In the genomic region with DNA sequence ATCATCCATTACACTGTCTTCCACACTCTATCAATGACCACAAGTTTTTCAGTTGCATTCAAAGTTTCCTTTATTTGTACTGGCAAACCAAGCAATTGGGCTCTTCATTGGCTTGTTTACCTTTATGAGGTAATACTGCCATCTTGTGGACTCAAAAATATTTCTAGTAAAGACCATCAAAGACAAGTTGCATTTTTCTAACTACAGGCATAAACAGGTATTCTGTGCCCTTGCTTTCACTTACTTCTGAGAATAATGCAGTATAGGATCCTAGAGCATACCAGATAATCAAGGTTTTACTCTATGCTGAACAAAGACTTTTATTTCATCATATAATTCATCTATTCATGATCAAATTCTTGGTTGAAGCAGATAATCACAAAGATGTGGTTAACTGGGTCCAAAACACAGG, we compare ENCODE assay signal across 1 cellular context.
TF ChIP-seq lines count a peak whose summit lies in the region.

No MANE protein-coding gene starts in this region.

TF ChIP-seq in GM23338, 12 proteins besides CTCF, POLR2A, EP300 and RAD21 (continued from another document):
- TF ChIP-seq, protein P1, sequence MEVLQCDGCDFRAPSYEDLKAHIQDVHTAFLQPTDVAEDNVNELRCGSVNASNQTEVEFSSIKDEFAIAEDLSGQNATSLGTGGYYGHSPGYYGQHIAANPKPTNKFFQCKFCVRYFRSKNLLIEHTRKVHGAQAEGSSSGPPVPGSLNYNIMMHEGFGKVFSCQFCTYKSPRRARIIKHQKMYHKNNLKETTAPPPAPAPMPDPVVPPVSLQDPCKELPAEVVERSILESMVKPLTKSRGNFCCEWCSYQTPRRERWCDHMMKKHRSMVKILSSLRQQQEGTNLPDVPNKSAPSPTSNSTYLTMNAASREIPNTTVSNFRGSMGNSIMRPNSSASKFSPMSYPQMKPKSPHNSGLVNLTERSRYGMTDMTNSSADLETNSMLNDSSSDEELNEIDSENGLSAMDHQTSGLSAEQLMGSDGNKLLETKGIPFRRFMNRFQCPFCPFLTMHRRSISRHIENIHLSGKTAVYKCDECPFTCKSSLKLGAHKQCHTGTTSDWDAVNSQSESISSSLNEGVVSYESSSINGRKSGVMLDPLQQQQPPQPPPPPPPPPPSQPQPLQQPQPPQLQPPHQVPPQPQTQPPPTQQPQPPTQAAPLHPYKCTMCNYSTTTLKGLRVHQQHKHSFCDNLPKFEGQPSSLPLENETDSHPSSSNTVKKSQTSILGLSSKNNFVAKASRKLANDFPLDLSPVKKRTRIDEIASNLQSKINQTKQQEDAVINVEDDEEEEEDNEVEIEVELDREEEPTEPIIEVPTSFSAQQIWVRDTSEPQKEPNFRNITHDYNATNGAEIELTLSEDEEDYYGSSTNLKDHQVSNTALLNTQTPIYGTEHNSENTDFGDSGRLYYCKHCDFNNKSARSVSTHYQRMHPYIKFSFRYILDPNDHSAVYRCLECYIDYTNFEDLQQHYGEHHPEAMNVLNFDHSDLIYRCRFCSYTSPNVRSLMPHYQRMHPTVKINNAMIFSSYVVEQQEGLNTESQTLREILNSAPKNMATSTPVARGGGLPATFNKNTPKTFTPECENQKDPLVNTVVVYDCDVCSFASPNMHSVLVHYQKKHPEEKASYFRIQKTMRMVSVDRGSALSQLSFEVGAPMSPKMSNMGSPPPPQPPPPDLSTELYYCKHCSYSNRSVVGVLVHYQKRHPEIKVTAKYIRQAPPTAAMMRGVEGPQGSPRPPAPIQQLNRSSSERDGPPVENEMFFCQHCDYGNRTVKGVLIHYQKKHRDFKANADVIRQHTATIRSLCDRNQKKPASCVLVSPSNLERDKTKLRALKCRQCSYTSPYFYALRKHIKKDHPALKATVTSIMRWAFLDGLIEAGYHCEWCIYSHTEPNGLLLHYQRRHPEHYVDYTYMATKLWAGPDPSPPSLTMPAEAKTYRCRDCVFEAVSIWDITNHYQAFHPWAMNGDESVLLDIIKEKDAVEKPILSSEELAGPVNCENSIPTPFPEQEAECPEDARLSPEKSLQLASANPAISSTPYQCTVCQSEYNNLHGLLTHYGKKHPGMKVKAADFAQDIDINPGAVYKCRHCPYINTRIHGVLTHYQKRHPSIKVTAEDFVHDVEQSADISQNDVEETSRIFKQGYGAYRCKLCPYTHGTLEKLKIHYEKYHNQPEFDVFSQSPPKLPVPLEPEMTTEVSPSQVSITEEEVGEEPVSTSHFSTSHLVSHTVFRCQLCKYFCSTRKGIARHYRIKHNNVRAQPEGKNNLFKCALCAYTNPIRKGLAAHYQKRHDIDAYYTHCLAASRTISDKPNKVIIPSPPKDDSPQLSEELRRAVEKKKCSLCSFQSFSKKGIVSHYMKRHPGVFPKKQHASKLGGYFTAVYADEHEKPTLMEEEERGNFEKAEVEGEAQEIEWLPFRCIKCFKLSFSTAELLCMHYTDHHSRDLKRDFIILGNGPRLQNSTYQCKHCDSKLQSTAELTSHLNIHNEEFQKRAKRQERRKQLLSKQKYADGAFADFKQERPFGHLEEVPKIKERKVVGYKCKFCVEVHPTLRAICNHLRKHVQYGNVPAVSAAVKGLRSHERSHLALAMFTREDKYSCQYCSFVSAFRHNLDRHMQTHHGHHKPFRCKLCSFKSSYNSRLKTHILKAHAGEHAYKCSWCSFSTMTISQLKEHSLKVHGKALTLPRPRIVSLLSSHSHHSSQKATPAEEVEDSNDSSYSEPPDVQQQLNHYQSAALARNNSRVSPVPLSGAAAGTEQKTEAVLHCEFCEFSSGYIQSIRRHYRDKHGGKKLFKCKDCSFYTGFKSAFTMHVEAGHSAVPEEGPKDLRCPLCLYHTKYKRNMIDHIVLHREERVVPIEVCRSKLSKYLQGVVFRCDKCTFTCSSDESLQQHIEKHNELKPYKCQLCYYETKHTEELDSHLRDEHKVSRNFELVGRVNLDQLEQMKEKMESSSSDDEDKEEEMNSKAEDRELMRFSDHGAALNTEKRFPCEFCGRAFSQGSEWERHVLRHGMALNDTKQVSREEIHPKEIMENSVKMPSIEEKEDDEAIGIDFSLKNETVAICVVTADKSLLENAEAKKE (CRISPR knock-in tag; IDR thresholded peaks at IDR 0.05), result no peak
- TF ChIP-seq POLR2AphosphoS5 (IDR thresholded peaks at IDR 0.05; ENCODE audit: low read depth), result no peak
- no peak for TF ChIP-seq ZNF114 (CRISPR knock-in tag; IDR thresholded peaks at IDR 0.05)
- TF ChIP-seq, protein P2, sequence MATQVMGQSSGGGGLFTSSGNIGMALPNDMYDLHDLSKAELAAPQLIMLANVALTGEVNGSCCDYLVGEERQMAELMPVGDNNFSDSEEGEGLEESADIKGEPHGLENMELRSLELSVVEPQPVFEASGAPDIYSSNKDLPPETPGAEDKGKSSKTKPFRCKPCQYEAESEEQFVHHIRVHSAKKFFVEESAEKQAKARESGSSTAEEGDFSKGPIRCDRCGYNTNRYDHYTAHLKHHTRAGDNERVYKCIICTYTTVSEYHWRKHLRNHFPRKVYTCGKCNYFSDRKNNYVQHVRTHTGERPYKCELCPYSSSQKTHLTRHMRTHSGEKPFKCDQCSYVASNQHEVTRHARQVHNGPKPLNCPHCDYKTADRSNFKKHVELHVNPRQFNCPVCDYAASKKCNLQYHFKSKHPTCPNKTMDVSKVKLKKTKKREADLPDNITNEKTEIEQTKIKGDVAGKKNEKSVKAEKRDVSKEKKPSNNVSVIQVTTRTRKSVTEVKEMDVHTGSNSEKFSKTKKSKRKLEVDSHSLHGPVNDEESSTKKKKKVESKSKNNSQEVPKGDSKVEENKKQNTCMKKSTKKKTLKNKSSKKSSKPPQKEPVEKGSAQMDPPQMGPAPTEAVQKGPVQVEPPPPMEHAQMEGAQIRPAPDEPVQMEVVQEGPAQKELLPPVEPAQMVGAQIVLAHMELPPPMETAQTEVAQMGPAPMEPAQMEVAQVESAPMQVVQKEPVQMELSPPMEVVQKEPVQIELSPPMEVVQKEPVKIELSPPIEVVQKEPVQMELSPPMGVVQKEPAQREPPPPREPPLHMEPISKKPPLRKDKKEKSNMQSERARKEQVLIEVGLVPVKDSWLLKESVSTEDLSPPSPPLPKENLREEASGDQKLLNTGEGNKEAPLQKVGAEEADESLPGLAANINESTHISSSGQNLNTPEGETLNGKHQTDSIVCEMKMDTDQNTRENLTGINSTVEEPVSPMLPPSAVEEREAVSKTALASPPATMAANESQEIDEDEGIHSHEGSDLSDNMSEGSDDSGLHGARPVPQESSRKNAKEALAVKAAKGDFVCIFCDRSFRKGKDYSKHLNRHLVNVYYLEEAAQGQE (IDR thresholded peaks at IDR 0.05; ENCODE audit: unreplicated experiment), result no peak
- no peak for TF ChIP-seq CREB1 (CRISPR knock-in tag; IDR thresholded peaks at IDR 0.05; ENCODE audit: low read depth)
TF ChIP-seq in GM23338: peak in this region for 0.
